In the genomic region with DNA sequence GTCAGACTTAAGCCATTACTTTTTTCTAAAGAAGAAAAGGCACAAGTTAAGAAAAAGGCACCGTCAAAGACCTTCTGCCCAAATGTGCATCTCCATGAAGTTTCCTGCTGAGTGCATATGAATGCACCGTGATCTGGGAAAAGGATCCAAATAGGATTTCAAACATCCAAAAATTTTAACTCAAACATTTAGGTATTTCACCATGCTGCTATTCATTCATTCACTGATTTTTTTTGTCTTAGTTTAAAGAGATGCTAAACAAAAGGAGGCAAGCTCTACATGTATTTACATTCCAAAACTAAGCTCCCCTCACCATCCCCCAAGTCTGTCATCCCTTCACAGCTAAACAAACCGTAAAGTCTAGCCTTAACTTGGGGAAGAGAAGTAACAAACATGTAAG, we compare ENCODE assay signal across 16 cellular contexts.
"Had no signal": no experiment of that assay in that cellular context is flagged by ENCODE, and none has a peak within 500 bp of the region (broad histone marks: within the 10 kb centered on the region; RNA-seq: fewer than 3 reads in every experiment).

No MANE protein-coding gene starts in this region.

- H3K9me3 Mint-ChIP-seq: natural killer cell had no signal

- H3K4me1 ChIP-seq: esophagus squamous epithelium, upper lobe of right lung had no signal

- H3K27ac Mint-ChIP-seq: activated CD4-positive, alpha-beta T cell treated with anti-CD3 and anti-CD28 coated beads for 36 hours; activated CD8-positive, alpha-beta T cell treated with anti-CD3 and anti-CD28 coated beads for 36 hours; activated naive CD8-positive, alpha-beta T cell treated with anti-CD3 and anti-CD28 coated beads, Interleukin-2, amount 50 U/mL, for 24 hours; natural killer cell; T-cell had no signal

- ATAC-seq: activated CD4-positive, alpha-beta T cell treated with anti-CD3 and anti-CD28 coated beads for 36 hours; activated CD8-positive, alpha-beta T cell treated with anti-CD3 and anti-CD28 coated beads for 36 hours; activated naive CD8-positive, alpha-beta T cell treated with anti-CD3 and anti-CD28 coated beads, Interleukin-2, amount 50 U/mL, for 24 hours; left lobe of liver; natural killer cell; stimulated activated naive CD8-positive, alpha-beta T cell treated with anti-CD3 and anti-CD28 coated beads, Interleukin-15, Interleukin-2, amounts not matched to agents 100 U/mL and 50 U/mL, for 24 hours; T-cell; upper lobe of right lung had no signal

- H3K27me3 ChIP-seq: dorsolateral prefrontal cortex, esophagus squamous epithelium, sigmoid colon, upper lobe of right lung had no signal

- H3K36me3 ChIP-seq: sigmoid colon, upper lobe of right lung had no signal

- H3K9me3 ChIP-seq: upper lobe of right lung had no signal

- DNase-seq: activated CD4-positive, alpha-beta T cell treated with anti-CD3 and anti-CD28 coated beads for 36 hours; activated CD8-positive, alpha-beta T cell treated with anti-CD3 and anti-CD28 coated beads for 36 hours; activated naive CD4-positive, alpha-beta T cell treated with Interleukin-2 at 50 U/mL for 16 hours; activated naive CD8-positive, alpha-beta T cell treated with anti-CD3 and anti-CD28 coated beads, Interleukin-2, amount 50 U/mL, for 24 hours; dorsolateral prefrontal cortex; esophagus squamous epithelium; foreskin melanocyte; mammary epithelial cell; natural killer cell; sigmoid colon; stimulated activated CD4-positive, alpha-beta T cell treated with anti-CD3 and anti-CD28 coated beads, Interleukin-12 subunit alpha, Interleukin-12 subunit beta, amount 100 ng/mL, for 4 hours; stimulated activated naive CD8-positive, alpha-beta T cell treated with anti-CD3 and anti-CD28 coated beads, Interleukin-15, Interleukin-2, amounts not matched to agents 100 U/mL and 50 U/mL, for 24 hours; T-cell; T1000; upper lobe of right lung had no signal

- H3K4me3 ChIP-seq: dorsolateral prefrontal cortex, esophagus squamous epithelium, sigmoid colon, upper lobe of right lung had no signal

- H3K27me3 Mint-ChIP-seq: activated CD4-positive, alpha-beta T cell treated with anti-CD3 and anti-CD28 coated beads for 36 hours; activated CD8-positive, alpha-beta T cell treated with anti-CD3 and anti-CD28 coated beads for 36 hours; activated naive CD8-positive, alpha-beta T cell treated with anti-CD3 and anti-CD28 coated beads, Interleukin-2, amount 50 U/mL, for 24 hours; T-cell had no signal

- H3K4me3 Mint-ChIP-seq: activated CD4-positive, alpha-beta T cell treated with anti-CD3 and anti-CD28 coated beads for 36 hours; activated CD8-positive, alpha-beta T cell treated with anti-CD3 and anti-CD28 coated beads for 36 hours; activated naive CD8-positive, alpha-beta T cell treated with anti-CD3 and anti-CD28 coated beads, Interleukin-2, amount 50 U/mL, for 24 hours; natural killer cell; T-cell had no signal

- H3K27ac ChIP-seq: dorsolateral prefrontal cortex, esophagus squamous epithelium, sigmoid colon, upper lobe of right lung had no signal
